Comparison of ENCODE assay signal across 20 cellular contexts in the genomic region with DNA sequence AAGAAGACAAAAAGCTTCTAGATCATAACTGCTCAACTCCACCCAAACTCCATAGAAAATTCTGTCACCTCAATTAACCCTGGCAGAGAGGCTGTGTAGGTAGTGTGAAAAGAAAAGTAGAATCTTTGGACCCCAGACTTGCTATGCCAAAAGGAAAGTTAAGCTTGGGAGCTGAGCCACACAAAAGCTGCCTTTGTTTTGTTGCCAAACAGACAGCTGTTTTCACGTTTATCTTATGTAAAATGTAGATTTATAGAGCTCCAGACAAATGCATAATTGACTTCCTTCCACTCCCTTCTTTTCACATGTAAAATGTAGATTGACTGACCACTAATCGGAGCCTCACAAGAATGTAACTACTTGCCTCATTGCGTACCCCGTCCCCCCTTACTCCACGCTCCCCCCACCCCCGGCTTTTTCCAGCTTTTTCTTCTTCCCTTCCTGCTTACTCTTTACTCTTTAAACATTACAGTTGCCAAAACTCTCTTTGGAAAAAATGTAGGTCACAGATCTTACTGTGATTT.
DNase-seq lines count a peak whose midpoint lies in the region; ATAC-seq, FAIRE-seq and TF ChIP-seq lines count a peak whose summit lies in the region.
"Had no signal": no experiment of that assay in that cellular context is flagged by ENCODE, and none has a peak within 500 bp of the region (broad histone marks: within the 10 kb centered on the region; RNA-seq: fewer than 3 reads in every experiment).

No MANE protein-coding gene starts in this region.

- no peak overlapping the region for H2AK5ac ChIP-seq in H1 (ENCODE audit: low read depth, low read length)

- no peaks in the 10 kb centered on the region for H3K79me1 ChIP-seq in H1 (ENCODE audit: low read depth, low read length)

- no peaks in the 10 kb centered on the region for H3K27me3 Mint-ChIP-seq in nephron (ENCODE audit: low read depth)
- H3K27me3 Mint-ChIP-seq: CD4-positive, alpha-beta memory T cell had no signal

- no peak overlapping the region for H3K4ac ChIP-seq in H1 (replicated peaks; ENCODE audit: insufficient read length, low read depth, low read length)

- H2BK20ac ChIP-seq in H1 (ENCODE audit: low read length) = no peak overlapping the region

- peak overlapping the region; percentile 70 to 85 (median 83) for H3K27ac Mint-ChIP-seq in nephron

- H2BK15ac ChIP-seq in H1 (ENCODE audit: low read length) = no peak overlapping the region

- no peaks in the 10 kb centered on the region for H4K20me1 ChIP-seq in H1 (replicated peaks in 1 of 2; ENCODE audit: control insufficient read depth in 1 of 2, insufficient read depth in 2 of 2, low read length in 2 of 2)
- H4K20me1 ChIP-seq: BLaER1 had no signal

- H3K79me2 ChIP-seq in H1 (ENCODE audit: control insufficient read depth in 1 of 2, insufficient read depth in 2 of 2, low read length in 2 of 2) = no peaks in the 10 kb centered on the region

- H3K36me3 ChIP-seq in HUES48 (ENCODE audit: control insufficient read depth, insufficient read depth, low read length) (no peaks in the 10 kb centered on the region), H1 (ENCODE audit: control insufficient read depth in 2 of 4, insufficient read depth in 4 of 4, low read length in 3 of 4) (no peaks in the 10 kb centered on the region), pancreas (no peaks in the 10 kb centered on the region)
- H3K36me3 ChIP-seq: BLaER1, SJSA1 had no signal

- H4K8ac ChIP-seq in H1 (ENCODE audit: extremely low read depth, insufficient read depth, low read length) = no peak overlapping the region

- H2BK5ac ChIP-seq in H1 (ENCODE audit: low read depth, low read length) = no peak overlapping the region

- H2AFZ ChIP-seq in H1 (ENCODE audit: low read length) = peak overlapping the region; percentile 81; the same call in 1 of the 2 replicates

- intact Hi-C loops in pancreas (cut with DNase I) = no loop called here

- H4K5ac ChIP-seq in H1 (ENCODE audit: insufficient read length, low read depth, low read length) = no peak overlapping the region

- H2BK12ac ChIP-seq in H1 (ENCODE audit: low read depth, low read length) = no peak overlapping the region

- TF ChIP-seq RAD21 in H1 (IDR thresholded peaks at IDR 0.05 in 1 of 2, conservative IDR thresholded peaks at IDR 0.05 in 1 of 2; ENCODE audit: low read depth in 2 of 2, low read length in 2 of 2) = no peak

- DNase-seq in COLO829 (ENCODE audit: low spot score) (peak; percentile 11), H1 (ENCODE audit: low read depth in 1 of 2, low spot score in 2 of 2) (no peak), pancreas (no peak), DMS79 treated with DMSO at 0.1 percent for 48 hours (lab: John Stamatoyannopoulos, UW) (no peak), NCI-H774 (lab: John Stamatoyannopoulos, UW) (no peak)
- DNase-seq: Calu3; CD4-positive, alpha-beta memory T cell; DMS53; NCI-H1105; NCI-H2081; NCI-H524; SW 1271 had no signal

- no peak overlapping the region for H3K14ac ChIP-seq in H1 (ENCODE audit: insufficient read length)

- TF ChIP-seq POLR2A in H1 (IDR thresholded peaks at IDR 0.05; ENCODE audit: control extremely low read depth in 1 of 2, low read depth in 2 of 2, low read length in 2 of 2) = no peak

- no peak overlapping the region for H3K23ac ChIP-seq in H1 (ENCODE audit: insufficient read length)

- no peaks in the 10 kb centered on the region for H3K9me3 ChIP-seq in HUES48 (ENCODE audit: control insufficient read depth, insufficient read depth, low read length)
- no peaks in the 10 kb centered on the region for H3K9me3 ChIP-seq in H1 (ENCODE audit: insufficient read depth in 2 of 2, low read depth in 1 of 2, low read length in 1 of 2)
- no peaks in the 10 kb centered on the region for H3K9me3 ChIP-seq in pancreas
- H3K9me3 ChIP-seq: A549, BLaER1, SJSA1 had no signal

- TF ChIP-seq CTCF in H1 (IDR thresholded peaks at IDR 0.05; ENCODE audit: control extremely low read depth in 1 of 3, insufficient read depth in 1 of 3, low read depth in 1 of 3, low read length in 3 of 3) = no peak
- TF ChIP-seq CTCF in nephron (IDR thresholded peaks at IDR 0.05; ENCODE audit: unreplicated experiment in 3 of 3) = no peak
- TF ChIP-seq CTCF in pancreas (IDR thresholded peaks at IDR 0.05) = no peak

- peaks cover 18% of the 10 kb centered on the region for H3K4me1 Mint-ChIP-seq in nephron
- H3K4me1 Mint-ChIP-seq: CD4-positive, alpha-beta memory T cell had no signal

- H3K4me3 ChIP-seq in HUES48 (ENCODE audit: low read depth, low read length) (no peak overlapping the region), H1 (ENCODE audit: extremely low read depth in 1 of 4, insufficient read depth in 2 of 4, low read depth in 3 of 4, low read length in 4 of 4) (no peak overlapping the region; a peak in 1 of 8 replicates), pancreas (no peak overlapping the region)
- H3K4me3 ChIP-seq: A549, BLaER1, SJSA1 had no signal

- WGBS in H1 (ENCODE audit: extremely low coverage in 1 of 2, insufficient coverage in 1 of 2, insufficient read length in 1 of 2, insufficient replicate concordance in 2 of 2, low coverage in 1 of 2, low lambda C conversion rate in 2 of 2, missing lambda C conversion rate in 1 of 2), 2 experiments = 15% methylated on average over 5 of the region's 6 CpGs; no CpG with 5 or more reads in 1 of the 2 experiments
- WGBS in pancreas, 2 donors = 39 to 41% methylated on average over 6 of the region's 6 CpGs

- POLR2A ChIA-PET in H1 (lab: Charles Lee; ENCODE audit: partially characterized antibody) = no interaction called here

- peak overlapping the region; percentile 17 to 38 for H3K4me2 ChIP-seq in H1 (ENCODE audit: insufficient read depth in 1 of 2, low read depth in 2 of 2, low read length in 2 of 2)
- H3K4me2 ChIP-seq: A549, BLaER1 had no signal

- no peak overlapping the region for H4K91ac ChIP-seq in H1 (replicated peaks; ENCODE audit: insufficient read length, low read length)

- H3K18ac ChIP-seq in H1 (ENCODE audit: extremely low read depth, low read length) = peak overlapping the region; percentile 4; the same call in 1 of the 2 replicates

- H3K27ac ChIP-seq in HUES48 (ENCODE audit: low read depth, low read length) (peak overlapping the region; percentile 42), H1 (ENCODE audit: low read depth, low read length) (no peak overlapping the region), pancreas (no peak overlapping the region)
- H3K27ac ChIP-seq: A549, BLaER1, HL-60, SJSA1 had no signal

- FAIRE-seq in H1 (lab: Jason Lieb, UNC) = no peak
- FAIRE-seq in pancreas (lab: Jason Lieb, UNC) = no peak
- FAIRE-seq: A549, H54 had no signal

- no peaks in the 10 kb centered on the region for H3K23me2 ChIP-seq in H1 (ENCODE audit: low read depth, low read length)

- H2BK120ac ChIP-seq in H1 (replicated peaks; ENCODE audit: low read depth, low read length) = no peak overlapping the region

- H3K9me3 Mint-ChIP-seq in nephron = no peaks in the 10 kb centered on the region

- no peak for ATAC-seq in pancreas
- ATAC-seq: A549, Panc1 had no signal

- H3K9ac ChIP-seq in HUES48 (ENCODE audit: low read depth, low read length) (no peak overlapping the region), H1 (replicated peaks in 1 of 4; ENCODE audit: extremely low read depth in 1 of 4, low read depth in 3 of 4, low read length in 3 of 4) (no peak overlapping the region)
- H3K9ac ChIP-seq: BLaER1 had no signal

- H3K27me3 ChIP-seq in HUES48 (ENCODE audit: control insufficient read depth, insufficient read depth, low read length) (no peaks in the 10 kb centered on the region), H1 (replicated peaks in 1 of 4; ENCODE audit: control insufficient read depth in 3 of 4, extremely low read depth in 1 of 4, insufficient read depth in 3 of 4, low read length in 3 of 4) (no peaks in the 10 kb centered on the region), pancreas (peaks cover 0 to 1% (median 0%) of the 10 kb centered on the region in 4 donors)
- H3K27me3 ChIP-seq: BLaER1, SJSA1 had no signal

- no peak overlapping the region for H3K4me3 Mint-ChIP-seq in nephron
- H3K4me3 Mint-ChIP-seq: CD4-positive, alpha-beta memory T cell had no signal

- H3K36me3 Mint-ChIP-seq in nephron (ENCODE audit: low read depth) = no peaks in the 10 kb centered on the region
- H3K36me3 Mint-ChIP-seq: CD4-positive, alpha-beta memory T cell had no signal

- no peak for TF ChIP-seq EP300 in H1 (IDR thresholded peaks at IDR 0.05; ENCODE audit: borderline replicate concordance in 1 of 2, low read depth in 2 of 2, low read length in 2 of 2)

- CTCF ChIA-PET in H1 (lab: Charles Lee; ENCODE audit: partially characterized antibody) = no interaction called here

- H3K56ac ChIP-seq in H1 (replicated peaks; ENCODE audit: insufficient read length, low read depth, low read length) = no peak overlapping the region

- H3K4me1 ChIP-seq in HUES48 (ENCODE audit: control insufficient read depth, insufficient read depth, low read length) (peaks cover 17% of the 10 kb centered on the region), H1 (replicated peaks in 1 of 4; ENCODE audit: control insufficient read depth in 3 of 4, insufficient read depth in 4 of 4, low read length in 3 of 4) (no peaks in the 10 kb centered on the region), pancreas (no peaks in the 10 kb centered on the region)
- H3K4me1 ChIP-seq: A549, BLaER1, SJSA1 had no signal

TF ChIP-seq in H1, 55 proteins besides CTCF, POLR2A, EP300 and RAD21 (continues in another document):
- TF ChIP-seq KDM4A (IDR thresholded peaks at IDR 0.05; ENCODE audit: low read depth, low read length, severe bottlenecking) (no peak), KDM5A (IDR thresholded peaks at IDR 0.05; ENCODE audit: low read length) (no peak), SP2 (IDR thresholded peaks at IDR 0.05; ENCODE audit: low read length) (no peak), SIRT6 (IDR thresholded peaks at IDR 0.05; ENCODE audit: low read length) (no peak), RXRA (IDR thresholded peaks at IDR 0.05; ENCODE audit: insufficient read depth, low read depth, low read length) (no peak)
